In the genomic region with DNA sequence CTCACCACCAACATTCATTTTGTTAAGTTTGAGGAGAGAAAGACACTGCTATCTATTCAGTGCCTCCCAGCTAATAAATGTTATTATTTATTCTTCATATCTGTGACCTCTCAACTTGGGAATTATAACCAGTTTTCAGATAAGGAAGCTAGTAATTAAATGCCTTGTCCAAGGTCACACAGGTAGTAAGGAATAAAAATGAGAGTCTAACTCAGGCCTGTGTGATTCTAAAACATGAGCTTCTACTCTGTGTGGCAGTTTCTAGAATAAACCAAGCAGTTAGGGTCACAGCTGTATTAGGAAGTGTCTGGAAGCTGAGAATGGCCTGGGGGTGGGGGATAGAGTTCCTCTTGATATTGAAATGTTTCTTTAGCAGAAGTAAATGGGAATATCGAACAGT, we compare ENCODE assay signal across 8 cellular contexts.
"Had no signal": no experiment of that assay in that cellular context is flagged by ENCODE, and none has a peak within 500 bp of the region (broad histone marks: within the 10 kb centered on the region; RNA-seq: fewer than 3 reads in every experiment).

No MANE protein-coding gene starts in this region.

- H3K36me3 ChIP-seq: HAP-1 had no signal

- H3K9ac ChIP-seq: GM23248 had no signal

- DNase-seq: GM23248, GOT3, H7, HFFc6 had no signal

- ATAC-seq: HCT116, HepG2 had no signal

- H3K9me3 ChIP-seq: HAP-1 had no signal

- H3K4me1 ChIP-seq: HAP-1 had no signal

- FAIRE-seq: HepG2 had no signal

- H3K9me3 Mint-ChIP-seq: HFFc6 had no signal

- H3K4me3 ChIP-seq: GM23248, HAP-1 had no signal

- H3K27ac ChIP-seq: GM23248, HL-60 had no signal
